In the genomic region with DNA sequence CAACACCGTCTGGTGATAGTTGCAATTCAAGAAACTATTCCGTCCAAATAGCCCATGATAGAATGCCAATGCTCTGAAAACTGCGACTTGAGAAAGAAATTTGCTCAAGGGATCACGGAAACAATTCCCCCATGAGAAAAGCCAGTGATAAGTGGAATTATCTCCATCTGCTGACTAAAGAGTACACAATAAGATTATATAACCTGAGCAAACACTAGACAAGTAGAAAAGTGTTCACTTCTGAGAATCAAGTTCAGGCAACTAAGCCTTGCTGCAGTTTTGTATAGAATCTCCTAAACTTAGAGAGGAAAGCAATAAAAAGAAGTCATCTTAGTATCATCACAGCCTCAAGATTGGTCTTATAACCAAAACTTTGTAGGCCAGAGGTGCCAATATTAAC, we compare ENCODE assay signal across 18 cellular contexts.
DNase-seq lines count a peak whose midpoint lies in the region; ATAC-seq and TF ChIP-seq lines count a peak whose summit lies in the region.
"Had no signal": no experiment of that assay in that cellular context is flagged by ENCODE, and none has a peak within 500 bp of the region (broad histone marks: within the 10 kb centered on the region; RNA-seq: fewer than 3 reads in every experiment).

No MANE protein-coding gene starts in this region.

- no peak overlapping the region for H3K27ac ChIP-seq in hepatocyte
- H3K27ac ChIP-seq: BLaER1 treated with 17β-estradiol and CSF1 and Interleukin-3, amounts not matched to agents 10 nM and 100 nM had no signal

- intact Hi-C loops in left ventricle myocardium superior (cut with micrococcal nuclease), result no loop called here

- DNase-seq in NCI-H510A treated with DMSO at 0.1 percent for 48 hours (lab: John Stamatoyannopoulos, UW) (peak; percentile 12), NCI-H510A (lab: John Stamatoyannopoulos, UW) (no peak), NCI-H524 treated with DMSO at 0.1 percent for 48 hours (lab: John Stamatoyannopoulos, UW) (peak; percentile 39), hepatocyte (ENCODE audit: low spot score) (peak; percentile 8), left ventricle myocardium superior (no peak), CD1c-positive myeloid dendritic cell (ENCODE audit: extremely low spot score) (no peak)
- DNase-seq: CD4-positive, CD25-positive, alpha-beta regulatory T cell; CD8-positive, alpha-beta memory T cell; COR-L47; DMS79 treated with DMSO at 0.1 percent for 48 hours; GF-D8; GOT3; H7; HFFc6; IMR-90 had no signal

- H2AFZ ChIP-seq in hepatocyte, result no peak overlapping the region

- H3K4me2 ChIP-seq in hepatocyte, result no peak overlapping the region
- H3K4me2 ChIP-seq: BLaER1 treated with 17β-estradiol and CSF1 and Interleukin-3, amounts not matched to agents 10 nM and 100 nM had no signal

- 63% methylated on average over 4 of the region's 4 CpGs for WGBS in hepatocyte (ENCODE audit: low lambda C conversion rate, missing lambda C conversion rate)

- ATAC-seq in left ventricle myocardium superior (no peak), HG02981 (IDR thresholded peaks at IDR 0.05; ENCODE audit: unreplicated experiment) (no peak)
- ATAC-seq: HCT116 had no signal

- TF ChIP-seq CTCF in hepatocyte (IDR thresholded peaks at IDR 0.05; ENCODE audit: poor library complexity), result no peak

- H3K4me3 ChIP-seq in hepatocyte, result no peak overlapping the region
- H3K4me3 ChIP-seq: BLaER1 treated with 17β-estradiol and CSF1 and Interleukin-3, amounts not matched to agents 10 nM and 100 nM had no signal

- no peaks in the 10 kb centered on the region for H3K79me2 ChIP-seq in hepatocyte

- no peaks in the 10 kb centered on the region for H3K36me3 ChIP-seq in hepatocyte (replicated peaks; ENCODE audit: insufficient read depth, low read depth)
- H3K36me3 ChIP-seq: BLaER1 treated with 17β-estradiol and CSF1 and Interleukin-3, amounts not matched to agents 10 nM and 100 nM had no signal

- H4K20me1 ChIP-seq in hepatocyte (ENCODE audit: insufficient read depth, poor library complexity, severe bottlenecking), result no peaks in the 10 kb centered on the region
- H4K20me1 ChIP-seq: BLaER1 treated with 17β-estradiol and CSF1 and Interleukin-3, amounts not matched to agents 10 nM and 100 nM had no signal

- H3K27me3 ChIP-seq in hepatocyte, result no peaks in the 10 kb centered on the region
- H3K27me3 ChIP-seq: BLaER1 treated with 17β-estradiol and CSF1 and Interleukin-3, amounts not matched to agents 10 nM and 100 nM had no signal

- no peaks in the 10 kb centered on the region for H3K9me3 ChIP-seq in hepatocyte (ENCODE audit: low read depth)
- H3K9me3 ChIP-seq: BLaER1 treated with 17β-estradiol and CSF1 and Interleukin-3, amounts not matched to agents 10 nM and 100 nM had no signal

- no peaks in the 10 kb centered on the region for H3K4me1 ChIP-seq in hepatocyte (ENCODE audit: insufficient read depth)
- H3K4me1 ChIP-seq: BLaER1 treated with 17β-estradiol and CSF1 and Interleukin-3, amounts not matched to agents 10 nM and 100 nM had no signal

- H3K9me2 ChIP-seq in hepatocyte (replicated peaks; ENCODE audit: insufficient read depth), result no peaks in the 10 kb centered on the region

Comparison
In these comparisons a context has a peak if more than half of its experiments do, and no peak if none do; other contexts are left out.
1. DNase-seq: peak in NCI-H510A treated with DMSO at 0.1 percent for 48 hours (single experiment), NCI-H524 treated with DMSO at 0.1 percent for 48 hours (single experiment) and hepatocyte (single experiment); none in NCI-H510A (single experiment), left ventricle myocardium superior (single experiment) and CD1c-positive myeloid dendritic cell (single experiment).